In genomic region chr17:63984651-63985386, GRCh38 we compare ENCODE assay signal across 6 cellular contexts. TPM values are rescaled to one million over a fixed set of nuclear protein-coding genes. Genes with fewer than 3 reads are reported as not detected.
DNase-seq lines count a peak whose midpoint lies in the region; ATAC-seq, FAIRE-seq and TF ChIP-seq lines count a peak whose summit lies in the region.

No MANE protein-coding gene starts in this region.

- DNase-seq in ELF-1 (ENCODE audit: low read depth, low spot score) (peak; percentile 23), UCSD-AML1 (lab: John Stamatoyannopoulos, UW; ENCODE audit: unreplicated experiment) (peak; percentile 80), fibroblast of villous mesenchyme (ENCODE audit: low read depth) (peak; percentile 85), SHP77 treated with DMSO at 0.1 percent for 48 hours (lab: John Stamatoyannopoulos, UW) (no peak), GM19239 (ENCODE audit: insufficient read length, low spot score) (no peak)
- peak; percentile 49 for DNase-seq in stimulated activated naive B cell treated with anti-CD40 and anti-IgM and Interleukin-4, amounts not matched to agents 10 μg/mL and 1 μg/mL and 100 μg/mL, for 72 hours

- peak overlapping the region; percentile 62 for H3K27ac Mint-ChIP-seq in stimulated activated naive B cell treated with anti-CD40 and anti-IgM and Interleukin-4, amounts not matched to agents 10 μg/mL and 1 μg/mL and 100 μg/mL, for 72 hours

- H3K9me3 Mint-ChIP-seq in stimulated activated naive B cell treated with anti-CD40 and anti-IgM and Interleukin-4, amounts not matched to agents 10 μg/mL and 1 μg/mL and 100 μg/mL, for 72 hours: peaks cover 8 to 9% of the 10 kb centered on the region in 2 donors

- no peaks in the 10 kb centered on the region for H3K27me3 Mint-ChIP-seq in stimulated activated naive B cell treated with anti-CD40 and anti-IgM and Interleukin-4, amounts not matched to agents 10 μg/mL and 1 μg/mL and 100 μg/mL, for 72 hours

- H3K36me3 Mint-ChIP-seq in stimulated activated naive B cell treated with anti-CD40 and anti-IgM and Interleukin-4, amounts not matched to agents 10 μg/mL and 1 μg/mL and 100 μg/mL, for 72 hours: peaks cover 4 to 9% of the 10 kb centered on the region in 2 donors

- TF ChIP-seq CTCF in fibroblast of villous mesenchyme (IDR thresholded peaks at IDR 0.05; ENCODE audit: insufficient read depth, low read depth, low read length): no peak

- no peak overlapping the region for H3K4me3 ChIP-seq in fibroblast of villous mesenchyme (ENCODE audit: low read depth, low read length)

- ATAC-seq in stimulated activated naive B cell treated with anti-CD40 and anti-IgM and Interleukin-4, amounts not matched to agents 10 μg/mL and 1 μg/mL and 100 μg/mL, for 72 hours (replicated peaks): peak; percentile 90 to 92

- peaks cover 24 to 37% of the 10 kb centered on the region in 2 donors for H3K4me1 Mint-ChIP-seq in stimulated activated naive B cell treated with anti-CD40 and anti-IgM and Interleukin-4, amounts not matched to agents 10 μg/mL and 1 μg/mL and 100 μg/mL, for 72 hours

- FAIRE-seq in GM19239 (lab: Jason Lieb, UNC): no peak

- H3K4me3 Mint-ChIP-seq in stimulated activated naive B cell treated with anti-CD40 and anti-IgM and Interleukin-4, amounts not matched to agents 10 μg/mL and 1 μg/mL and 100 μg/mL, for 72 hours: no peak overlapping the region

RNA-seq across cellular contexts. Expression of gene SCN4A, which starts 12.1 kb away (rescaled TPM):
- total RNA-seq in fibroblast of villous mesenchyme: under 0.01 TPM in 1 of 2 replicates, not detected in the other

RNA-seq across cellular contexts. Expression of gene PRR29, which starts 13.3 kb away (rescaled TPM):
- under 0.01 TPM in 2 replicates for total RNA-seq in fibroblast of villous mesenchyme

RNA-seq across cellular contexts. Expression of gene ICAM2, which starts 35.6 kb away (rescaled TPM):
- total RNA-seq in fibroblast of villous mesenchyme: 1.3 and 1.7 TPM in 2 replicates

RNA-seq across cellular contexts. Expression of gene CD79B, which starts 52.7 kb away (rescaled TPM):
- not detected in 2 replicates for total RNA-seq in fibroblast of villous mesenchyme

Comparison
In these comparisons a context has a peak if more than half of its experiments do, and no peak if none do; other contexts are left out.
1. DNase-seq: peak in ELF-1 (single experiment), UCSD-AML1 (single experiment), fibroblast of villous mesenchyme (single experiment) and stimulated activated naive B cell treated with anti-CD40 and anti-IgM and Interleukin-4, amounts not matched to agents 10 μg/mL and 1 μg/mL and 100 μg/mL, for 72 hours (single experiment); none in SHP77 treated with DMSO at 0.1 percent for 48 hours (single experiment) and GM19239 (single experiment).